ENCODE assay signal across 19 cellular contexts in the genomic region with DNA sequence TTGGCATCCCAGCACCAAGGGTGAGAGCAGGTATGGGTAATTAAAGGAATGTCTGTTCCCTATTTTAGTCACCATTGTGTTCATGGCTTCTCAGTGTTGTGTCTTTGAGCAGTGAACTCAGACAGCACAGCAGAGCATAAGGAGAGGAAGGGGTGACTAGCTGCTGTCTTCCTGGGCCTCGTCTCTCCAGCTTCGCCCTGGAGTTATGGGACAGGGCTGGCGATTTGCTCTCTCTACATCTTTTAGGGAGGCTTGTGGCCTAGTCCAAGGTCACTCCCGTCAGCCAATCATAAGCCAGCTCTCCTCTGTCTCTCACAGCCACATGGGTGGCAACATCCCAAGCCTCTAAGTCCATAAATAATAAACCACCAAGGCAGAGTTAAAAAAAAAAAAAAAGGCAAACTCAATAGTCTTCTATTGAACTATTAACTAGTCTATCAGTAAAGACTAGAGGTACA. TPM values are rescaled to one million over a fixed set of nuclear protein-coding genes. Genes with fewer than 3 reads are reported as not detected.
DNase-seq lines count a peak whose midpoint lies in the region; ATAC-seq, FAIRE-seq and TF ChIP-seq lines count a peak whose summit lies in the region.
"Had no signal": no experiment of that assay in that cellular context is flagged by ENCODE, and none has a peak within 500 bp of the region (broad histone marks: within the 10 kb centered on the region; RNA-seq: fewer than 3 reads in every experiment).

No MANE protein-coding gene starts in this region.

- H3K4me1 ChIP-seq in left ventricle myocardium inferior (peaks cover 51% of the 10 kb centered on the region), H1 (replicated peaks in 1 of 4; ENCODE audit: control insufficient read depth in 3 of 4, insufficient read depth in 4 of 4, low read length in 3 of 4) (peaks cover 0 to 4% (median 1%) of the 10 kb centered on the region in 4 experiments; a peak in 2 of 7 replicates), sigmoid colon (peaks cover 0 to 46% (median 30%) of the 10 kb centered on the region in 4 donors), uterus (peaks cover 2 to 13% of the 10 kb centered on the region in 2 donors)
- no peaks in the 10 kb centered on the region for H3K4me1 ChIP-seq in CD8-positive, alpha-beta T cell (ENCODE audit: insufficient read depth, low read length)
- H3K4me1 ChIP-seq: HAP-1 had no signal

- H3K27ac ChIP-seq in left ventricle myocardium inferior (replicated peaks) (peak overlapping the region; percentile 68), H1 (ENCODE audit: low read depth, low read length) (no peak overlapping the region), sigmoid colon (peak overlapping the region in 3 of 4 donors; percentile 6 to 74 (median 47)), uterus (peak overlapping the region; percentile 57 to 61)
- H3K27ac ChIP-seq in CD8-positive, alpha-beta T cell (ENCODE audit: low read depth, low read length) = no peak overlapping the region
- H3K27ac ChIP-seq: C4-2B had no signal

- H3K79me2 ChIP-seq in H1 (ENCODE audit: control insufficient read depth in 1 of 2, insufficient read depth in 2 of 2, low read length in 2 of 2) = no peaks in the 10 kb centered on the region

- no peak for FAIRE-seq in H1 (lab: Jason Lieb, UNC)
- FAIRE-seq: G401.6, GM12892 had no signal

- H3K9me3 ChIP-seq in left ventricle myocardium inferior (replicated peaks) (no peaks in the 10 kb centered on the region), H1 (ENCODE audit: insufficient read depth in 2 of 2, low read depth in 1 of 2, low read length in 1 of 2) (no peaks in the 10 kb centered on the region), sigmoid colon (no peaks in the 10 kb centered on the region), uterus (no peaks in the 10 kb centered on the region)
- no peaks in the 10 kb centered on the region for H3K9me3 ChIP-seq in CD8-positive, alpha-beta T cell (ENCODE audit: low read length)
- H3K9me3 ChIP-seq: HAP-1 had no signal

- CTCF ChIA-PET in H1 (lab: Charles Lee; ENCODE audit: partially characterized antibody) = interaction anchor here (0.7 kb wide), 1 partner anchor 195 kb away, joined by 3 read pairs; no protein-coding TSS in a partner anchor
- CTCF ChIA-PET in CD8-positive, alpha-beta T cell (lab: Charles Lee) = no interaction called here

- TF ChIP-seq CTCF in left ventricle myocardium inferior (IDR thresholded peaks at IDR 0.05; ENCODE audit: borderline replicate concordance) (no peak), H1 (IDR thresholded peaks at IDR 0.05; ENCODE audit: control extremely low read depth in 1 of 3, insufficient read depth in 1 of 3, low read depth in 1 of 3, low read length in 3 of 3) (no peak), sigmoid colon (IDR thresholded peaks at IDR 0.05) (no peak), uterus (IDR thresholded peaks at IDR 0.05) (no peak)
- no peak for TF ChIP-seq CTCF in CD8-positive, alpha-beta T cell (IDR thresholded peaks at IDR 0.05)

- H3K23ac ChIP-seq in H1 (ENCODE audit: insufficient read length) = no peak overlapping the region

- H2BK12ac ChIP-seq in H1 (ENCODE audit: low read depth, low read length) = no peak overlapping the region

- no peak overlapping the region for H4K5ac ChIP-seq in H1 (ENCODE audit: insufficient read length, low read depth, low read length)

- H2BK120ac ChIP-seq in H1 (replicated peaks; ENCODE audit: low read depth, low read length) = no peak overlapping the region

- H3K79me1 ChIP-seq in H1 (ENCODE audit: low read depth, low read length) = no peaks in the 10 kb centered on the region; the same call in 1 of the 2 replicates

- no peaks in the 10 kb centered on the region for H3K4me1 Mint-ChIP-seq in CD8-positive, alpha-beta T cell (ENCODE audit: low read depth)

- no peak overlapping the region for H4K91ac ChIP-seq in H1 (replicated peaks; ENCODE audit: insufficient read length, low read length)

- no peak for TF ChIP-seq RAD21 in H1 (IDR thresholded peaks at IDR 0.05 in 1 of 2, conservative IDR thresholded peaks at IDR 0.05 in 1 of 2; ENCODE audit: low read depth in 2 of 2, low read length in 2 of 2)

- no peaks in the 10 kb centered on the region for H3K9me3 Mint-ChIP-seq in CD8-positive, alpha-beta T cell

- H3K27me3 ChIP-seq in left ventricle myocardium inferior (ENCODE audit: low read depth) (no peaks in the 10 kb centered on the region), H1 (replicated peaks in 1 of 4; ENCODE audit: control insufficient read depth in 3 of 4, extremely low read depth in 1 of 4, insufficient read depth in 3 of 4, low read length in 3 of 4) (no peaks in the 10 kb centered on the region), sigmoid colon (no peaks in the 10 kb centered on the region), uterus (no peaks in the 10 kb centered on the region)
- H3K27me3 ChIP-seq in CD8-positive, alpha-beta T cell (ENCODE audit: insufficient read depth, low read length) = no peaks in the 10 kb centered on the region

- ATAC-seq in left ventricle myocardium superior = no peak
- no peak for ATAC-seq in CD8-positive, alpha-beta T cell
- ATAC-seq in HG03378 (IDR thresholded peaks at IDR 0.05; ENCODE audit: unreplicated experiment) = no peak

- H2AK5ac ChIP-seq in H1 (ENCODE audit: low read depth, low read length) = 0 out of 2 replicates have a peak overlapping the region, but pooled peaks have one; percentile 10

- TF ChIP-seq EP300 in H1 (IDR thresholded peaks at IDR 0.05; ENCODE audit: borderline replicate concordance in 1 of 2, low read depth in 2 of 2, low read length in 2 of 2) (no peak), sigmoid colon (IDR thresholded peaks at IDR 0.05) (no peak)

- no peak overlapping the region for H4K8ac ChIP-seq in H1 (ENCODE audit: extremely low read depth, insufficient read depth, low read length)

- no peak for DNase-seq in left ventricle myocardium inferior
- DNase-seq in left ventricle myocardium superior = no peak
- no peak for DNase-seq in H1 (ENCODE audit: low read depth in 1 of 2, low spot score in 2 of 2)
- no peak for DNase-seq in sigmoid colon
- DNase-seq in uterus = no peak
- no peak for DNase-seq in CD8-positive, alpha-beta T cell
- no peak for DNase-seq in activated CD4-positive, alpha-beta T cell treated with anti-CD3 and anti-CD28 coated beads for 1 hour
- DNase-seq: 8988T, DMS79 treated with DMSO at 0.1 percent for 48 hours, NCI-H1436, NCI-H2081, NCI-H526 had no signal

- no peak overlapping the region for H2BK5ac ChIP-seq in H1 (ENCODE audit: low read depth, low read length)

- no peak overlapping the region for H3K9ac ChIP-seq in H1 (replicated peaks in 1 of 4; ENCODE audit: extremely low read depth in 1 of 4, low read depth in 3 of 4, low read length in 3 of 4)

- H3K4me3 ChIP-seq in left ventricle myocardium inferior (no peak overlapping the region), H1 (ENCODE audit: extremely low read depth in 1 of 4, insufficient read depth in 2 of 4, low read depth in 3 of 4, low read length in 4 of 4) (no peak overlapping the region), sigmoid colon (no peak overlapping the region), uterus (no peak overlapping the region)
- no peak overlapping the region for H3K4me3 ChIP-seq in CD8-positive, alpha-beta T cell (ENCODE audit: low read depth, low read length)
- H3K4me3 ChIP-seq: HAP-1 had no signal

- no peak overlapping the region for H3K14ac ChIP-seq in H1 (ENCODE audit: insufficient read length)

- H2AFZ ChIP-seq in H1 (ENCODE audit: low read length) = no peak overlapping the region

- intact Hi-C loops in left ventricle myocardium inferior (cut with micrococcal nuclease) = no loop called here
- intact Hi-C loops in left ventricle myocardium superior (cut with micrococcal nuclease) = no loop called here
- intact Hi-C loops in sigmoid colon (cut with DNase I) = loop anchor here (10.0 kb wide), 1 partner anchor 1414 kb away; no protein-coding TSS in a partner anchor
- intact Hi-C loops in uterus (cut with DNase I; ENCODE audit: low total_unique reads) = no loop called here
- intact Hi-C loops in CD8-positive, alpha-beta T cell (cut with DNase I, micrococcal nuclease) = no loop called here

- H3K4me2 ChIP-seq in H1 (ENCODE audit: insufficient read depth in 1 of 2, low read depth in 2 of 2, low read length in 2 of 2) = no peak overlapping the region

- POLR2A ChIA-PET in H1 (lab: Charles Lee; ENCODE audit: partially characterized antibody) = no interaction called here
- POLR2A ChIA-PET in CD8-positive, alpha-beta T cell (lab: Charles Lee) = no interaction called here

- no peaks in the 10 kb centered on the region for H3K36me3 Mint-ChIP-seq in CD8-positive, alpha-beta T cell

- H3K18ac ChIP-seq in H1 (ENCODE audit: extremely low read depth, low read length) = no peak overlapping the region

- H2BK20ac ChIP-seq in H1 (ENCODE audit: low read length) = no peak overlapping the region

- H4K20me1 ChIP-seq in H1 (replicated peaks in 1 of 2; ENCODE audit: control insufficient read depth in 1 of 2, insufficient read depth in 2 of 2, low read length in 2 of 2) = peaks cover 0 to 6% of the 10 kb centered on the region in 2 experiments

- H2BK15ac ChIP-seq in H1 (ENCODE audit: low read length) = 0 out of 2 replicates have a peak overlapping the region, but pooled peaks have one; percentile 19

- H3K4ac ChIP-seq in H1 (replicated peaks; ENCODE audit: insufficient read length, low read depth, low read length) = no peak overlapping the region

- 85% methylated on average over 4 of the region's 4 CpGs; no CpG with 5 or more reads in 1 of the 2 experiments for WGBS in H1 (ENCODE audit: extremely low coverage in 1 of 2, insufficient coverage in 1 of 2, insufficient read length in 1 of 2, insufficient replicate concordance in 2 of 2, low coverage in 1 of 2, low lambda C conversion rate in 2 of 2, missing lambda C conversion rate in 1 of 2), 2 experiments
- 88 to 92% methylated on average over 4 of the region's 4 CpGs for WGBS in sigmoid colon, 2 donors

- no peaks in the 10 kb centered on the region for H3K27me3 Mint-ChIP-seq in CD8-positive, alpha-beta T cell (ENCODE audit: low read depth)

- TF ChIP-seq POLR2A in H1 (IDR thresholded peaks at IDR 0.05; ENCODE audit: control extremely low read depth in 1 of 2, low read depth in 2 of 2, low read length in 2 of 2) (no peak), sigmoid colon (IDR thresholded peaks at IDR 0.05) (no peak), uterus (IDR thresholded peaks at IDR 0.05) (no peak)

- no peak overlapping the region for H3K27ac Mint-ChIP-seq in CD8-positive, alpha-beta T cell

- H3K4me3 Mint-ChIP-seq in CD8-positive, alpha-beta T cell = no peak overlapping the region

- no peak overlapping the region for H3K56ac ChIP-seq in H1 (replicated peaks; ENCODE audit: insufficient read length, low read depth, low read length)

- H3K36me3 ChIP-seq in left ventricle myocardium inferior (peaks cover 33% of the 10 kb centered on the region), H1 (ENCODE audit: control insufficient read depth in 2 of 4, insufficient read depth in 4 of 4, low read length in 3 of 4) (no peaks in the 10 kb centered on the region; a peak in 1 of 8 replicates), sigmoid colon (peaks cover 0 to 38% (median 17%) of the 10 kb centered on the region in 4 donors), uterus (no peaks in the 10 kb centered on the region)
- H3K36me3 ChIP-seq in CD8-positive, alpha-beta T cell (ENCODE audit: insufficient read depth, low read length) = no peaks in the 10 kb centered on the region

- H3K23me2 ChIP-seq in H1 (ENCODE audit: low read depth, low read length) = no peaks in the 10 kb centered on the region; the same call in 1 of the 2 replicates

RNA-seq across cellular contexts. Expression of gene CST3, which starts 7.3 kb away (rescaled TPM):
- total RNA-seq in left ventricle myocardium inferior = 576 TPM
- total RNA-seq in left ventricle myocardium superior = 887 TPM
- 53.2 and 58.1 TPM in 2 replicates for total RNA-seq in H1 (2021; fragmentation: NEBNext Ultra II Directional; extraction: Animal tissue kit (Norgen Biotek cat#: 25700))
- polyA plus RNA-seq in H1 (2011; rRNA removed) = 184 and 185 TPM in 2 replicates
- 84.3 TPM for polyA plus RNA-seq in H1 (2011; cell fraction: cytosol; rRNA removed)
- 66.5 TPM for polyA plus RNA-seq in H1 (2011; cell fraction: nucleus; rRNA removed)
- polyA plus RNA-seq in H1 (2012, experiment 1 of 2) = 61.6 to 108 TPM (median 99.6 TPM) in 4 replicates
- polyA plus RNA-seq in H1 (2012, experiment 2 of 2) = 128 TPM
- polyA plus RNA-seq in H1 (2013, experiment 1 of 2) = 68.4 TPM
- 77.9 TPM for polyA plus RNA-seq in H1 (2013, experiment 2 of 2)
- polyA minus RNA-seq in H1 (2011; rRNA and poly(A)+ RNA removed) = 35.0 and 38.7 TPM in 2 replicates
- polyA minus RNA-seq in H1 (2011; cell fraction: cytosol; rRNA and poly(A)+ RNA removed) = 54.3 TPM
- 21.1 TPM for polyA minus RNA-seq in H1 (2011; cell fraction: nucleus; rRNA and poly(A)+ RNA removed)
- 1,000 to 10,000 TPM in 3 of 4 donors, 100 to 1,000 TPM in 1; 693 to 1,250 (median 1,143) TPM for total RNA-seq in sigmoid colon
- polyA plus RNA-seq in sigmoid colon = 100 to 1,000 TPM; 344 to 429 (median 409) TPM
- 1,000 to 10,000 TPM in 1 of 4 donors, 100 to 1,000 TPM in 3; 205 to 1,148 (median 624) TPM for total RNA-seq in uterus
- total RNA-seq in CD8-positive, alpha-beta T cell = 1 to 10 TPM; 2.9 to 3.2 TPM

RNA-seq across cellular contexts. Expression of gene CST9, which starts 24.7 kb away (rescaled TPM):
- total RNA-seq in left ventricle myocardium inferior = not detected
- not detected for total RNA-seq in left ventricle myocardium superior
- 0.19 TPM in 1 of 2 replicates, not detected in the other for total RNA-seq in H1 (2021; fragmentation: NEBNext Ultra II Directional; extraction: Animal tissue kit (Norgen Biotek cat#: 25700))
- 0.05 and 0.08 TPM in 2 replicates for polyA plus RNA-seq in H1 (2011; rRNA removed)
- polyA plus RNA-seq in H1 (2011; cell fraction: cytosol; rRNA removed) = 0.09 TPM
- polyA plus RNA-seq in H1 (2011; cell fraction: nucleus; rRNA removed) = 0.13 TPM
- not detected in 4 replicates for polyA plus RNA-seq in H1 (2012, experiment 1 of 2)
- polyA plus RNA-seq in H1 (2012, experiment 2 of 2) = not detected
- polyA plus RNA-seq in H1 (2013, experiment 1 of 2) = not detected
- not detected for polyA plus RNA-seq in H1 (2013, experiment 2 of 2)
- polyA minus RNA-seq in H1 (2011; rRNA and poly(A)+ RNA removed) = 0.09 TPM in 1 of 2 replicates, not detected in the other
- polyA minus RNA-seq in H1 (2011; cell fraction: cytosol; rRNA and poly(A)+ RNA removed) = not detected
- not detected for polyA minus RNA-seq in H1 (2011; cell fraction: nucleus; rRNA and poly(A)+ RNA removed)
- not detected for total RNA-seq in sigmoid colon
- not detected for polyA plus RNA-seq in sigmoid colon
- total RNA-seq in uterus = not detected
- not detected for total RNA-seq in CD8-positive, alpha-beta T cell
- total RNA-seq: HT1080, SK-MEL-5 had no signal

RNA-seq across cellular contexts. Expression of gene CST4, which starts 58.4 kb away (rescaled TPM):
- total RNA-seq in left ventricle myocardium inferior (not detected), left ventricle myocardium superior (not detected), sigmoid colon (not detected), uterus (not detected)
- total RNA-seq in H1 (2021; fragmentation: NEBNext Ultra II Directional; extraction: Animal tissue kit (Norgen Biotek cat#: 25700)) = not detected in 2 replicates
- polyA plus RNA-seq in H1 (2011; rRNA removed) (not detected in 2 replicates), sigmoid colon (not detected)
- polyA plus RNA-seq in H1 (2011; cell fraction: cytosol; rRNA removed) = 0.12 TPM
- not detected for polyA plus RNA-seq in H1 (2011; cell fraction: nucleus; rRNA removed)
- 1.0 TPM in 1 of 4 replicates, not detected in the others for polyA plus RNA-seq in H1 (2012, experiment 1 of 2)
- polyA plus RNA-seq in H1 (2012, experiment 2 of 2) = 0.59 TPM
- polyA plus RNA-seq in H1 (2013, experiment 1 of 2) = not detected
- polyA plus RNA-seq in H1 (2013, experiment 2 of 2) = 0.18 TPM
- not detected in 2 replicates for polyA minus RNA-seq in H1 (2011; rRNA and poly(A)+ RNA removed)
- not detected for polyA minus RNA-seq in H1 (2011; cell fraction: cytosol; rRNA and poly(A)+ RNA removed)
- not detected for polyA minus RNA-seq in H1 (2011; cell fraction: nucleus; rRNA and poly(A)+ RNA removed)
- not detected for total RNA-seq in CD8-positive, alpha-beta T cell
- total RNA-seq: HT1080, SK-MEL-5 had no signal

Comparison
In these comparisons a context has a peak if more than half of its experiments do, and no peak if none do; other contexts are left out.
1. H3K27ac ChIP-seq: peak in left ventricle myocardium inferior (single experiment), sigmoid colon (3 of 4) and uterus (2 of 2); none in H1 (single experiment) and CD8-positive, alpha-beta T cell (single experiment).
2. RNA of gene CST3, which starts 7.3 kb away (total RNA-seq): 693 to 1,250 TPM in sigmoid colon, 887 TPM in left ventricle myocardium superior (single experiment), 205 to 1,148 TPM in uterus, 576 TPM in left ventricle myocardium inferior (single experiment) and 53.2 to 58.1 TPM in H1; 2.9 to 3.2 TPM in CD8-positive, alpha-beta T cell; every median in the first group is over 10 times any median in the second.